ENCODE assay signal across 2 cellular contexts in the genomic region with DNA sequence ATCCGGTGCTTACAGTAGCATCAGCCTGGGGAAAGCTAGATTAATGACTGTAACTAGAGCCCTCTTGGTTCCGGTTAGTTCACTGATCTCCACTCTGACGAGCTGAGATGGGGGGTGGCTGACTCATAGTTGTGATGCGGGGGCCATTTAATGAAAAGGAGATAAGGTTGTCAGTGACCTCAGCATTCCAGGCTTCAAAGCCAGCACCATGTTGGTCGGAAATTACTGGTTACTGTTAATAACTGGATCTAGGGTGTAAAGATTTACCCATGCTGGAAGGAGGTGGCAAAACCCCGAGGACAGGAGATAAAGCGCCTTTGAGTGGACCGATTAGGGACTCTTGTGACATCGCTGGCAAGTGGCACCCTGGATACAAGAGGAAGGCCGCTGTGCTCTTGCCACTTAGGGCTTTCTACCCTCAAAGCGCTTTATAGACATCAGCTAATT.
TF ChIP-seq lines count a peak whose summit lies in the region.

No MANE protein-coding gene starts in this region.

TF ChIP-seq in IMR-90, 13 proteins besides CTCF, POLR2A, EP300 and RAD21 (continued from another document):
- TF ChIP-seq, protein P1, sequence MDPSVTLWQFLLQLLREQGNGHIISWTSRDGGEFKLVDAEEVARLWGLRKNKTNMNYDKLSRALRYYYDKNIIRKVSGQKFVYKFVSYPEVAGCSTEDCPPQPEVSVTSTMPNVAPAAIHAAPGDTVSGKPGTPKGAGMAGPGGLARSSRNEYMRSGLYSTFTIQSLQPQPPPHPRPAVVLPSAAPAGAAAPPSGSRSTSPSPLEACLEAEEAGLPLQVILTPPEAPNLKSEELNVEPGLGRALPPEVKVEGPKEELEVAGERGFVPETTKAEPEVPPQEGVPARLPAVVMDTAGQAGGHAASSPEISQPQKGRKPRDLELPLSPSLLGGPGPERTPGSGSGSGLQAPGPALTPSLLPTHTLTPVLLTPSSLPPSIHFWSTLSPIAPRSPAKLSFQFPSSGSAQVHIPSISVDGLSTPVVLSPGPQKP (IDR thresholded peaks at IDR 0.05; ENCODE audit: borderline replicate concordance, low read depth, low read length): no peak
- no peak for TF ChIP-seq CHD1 (IDR thresholded peaks at IDR 0.05; ENCODE audit: low read depth, low read length)

TF ChIP-seq in SK-N-SH treated with all-trans-retinoic acid at 6 μM for 48 hours, 23 proteins besides CTCF, POLR2A, EP300 and RAD21 (continued from another document):
- TF ChIP-seq, protein P2, sequence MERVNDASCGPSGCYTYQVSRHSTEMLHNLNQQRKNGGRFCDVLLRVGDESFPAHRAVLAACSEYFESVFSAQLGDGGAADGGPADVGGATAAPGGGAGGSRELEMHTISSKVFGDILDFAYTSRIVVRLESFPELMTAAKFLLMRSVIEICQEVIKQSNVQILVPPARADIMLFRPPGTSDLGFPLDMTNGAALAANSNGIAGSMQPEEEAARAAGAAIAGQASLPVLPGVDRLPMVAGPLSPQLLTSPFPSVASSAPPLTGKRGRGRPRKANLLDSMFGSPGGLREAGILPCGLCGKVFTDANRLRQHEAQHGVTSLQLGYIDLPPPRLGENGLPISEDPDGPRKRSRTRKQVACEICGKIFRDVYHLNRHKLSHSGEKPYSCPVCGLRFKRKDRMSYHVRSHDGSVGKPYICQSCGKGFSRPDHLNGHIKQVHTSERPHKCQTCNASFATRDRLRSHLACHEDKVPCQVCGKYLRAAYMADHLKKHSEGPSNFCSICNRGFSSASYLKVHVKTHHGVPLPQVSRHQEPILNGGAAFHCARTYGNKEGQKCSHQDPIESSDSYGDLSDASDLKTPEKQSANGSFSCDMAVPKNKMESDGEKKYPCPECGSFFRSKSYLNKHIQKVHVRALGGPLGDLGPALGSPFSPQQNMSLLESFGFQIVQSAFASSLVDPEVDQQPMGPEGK (CRISPR knock-in tag; IDR thresholded peaks at IDR 0.05; ENCODE audit: borderline replicate concordance): peak; percentile 100
- no peak for TF ChIP-seq ZNF8 (CRISPR knock-in tag; IDR thresholded peaks at IDR 0.05)
- TF ChIP-seq, protein P3, sequence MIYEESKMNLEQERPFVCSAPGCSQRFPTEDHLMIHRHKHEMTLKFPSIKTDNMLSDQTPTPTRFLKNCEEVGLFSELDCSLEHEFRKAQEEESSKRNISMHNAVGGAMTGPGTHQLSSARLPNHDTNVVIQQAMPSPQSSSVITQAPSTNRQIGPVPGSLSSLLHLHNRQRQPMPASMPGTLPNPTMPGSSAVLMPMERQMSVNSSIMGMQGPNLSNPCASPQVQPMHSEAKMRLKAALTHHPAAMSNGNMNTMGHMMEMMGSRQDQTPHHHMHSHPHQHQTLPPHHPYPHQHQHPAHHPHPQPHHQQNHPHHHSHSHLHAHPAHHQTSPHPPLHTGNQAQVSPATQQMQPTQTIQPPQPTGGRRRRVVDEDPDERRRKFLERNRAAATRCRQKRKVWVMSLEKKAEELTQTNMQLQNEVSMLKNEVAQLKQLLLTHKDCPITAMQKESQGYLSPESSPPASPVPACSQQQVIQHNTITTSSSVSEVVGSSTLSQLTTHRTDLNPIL (CRISPR knock-in tag; IDR thresholded peaks at IDR 0.05; ENCODE audit: low read depth): peak; percentile 67; the same call in 1 of the 2 replicates
